Comparison of ENCODE assay signal across 1 cellular context in genomic region chr1:110630770-110631663, GRCh38.
TF ChIP-seq lines count a peak whose summit lies in the region.

No MANE protein-coding gene starts in this region.

TF ChIP-seq in HepG2, 621 proteins besides CTCF, POLR2A, EP300 and RAD21 (continued from another document):
- TF ChIP-seq, protein P1, sequence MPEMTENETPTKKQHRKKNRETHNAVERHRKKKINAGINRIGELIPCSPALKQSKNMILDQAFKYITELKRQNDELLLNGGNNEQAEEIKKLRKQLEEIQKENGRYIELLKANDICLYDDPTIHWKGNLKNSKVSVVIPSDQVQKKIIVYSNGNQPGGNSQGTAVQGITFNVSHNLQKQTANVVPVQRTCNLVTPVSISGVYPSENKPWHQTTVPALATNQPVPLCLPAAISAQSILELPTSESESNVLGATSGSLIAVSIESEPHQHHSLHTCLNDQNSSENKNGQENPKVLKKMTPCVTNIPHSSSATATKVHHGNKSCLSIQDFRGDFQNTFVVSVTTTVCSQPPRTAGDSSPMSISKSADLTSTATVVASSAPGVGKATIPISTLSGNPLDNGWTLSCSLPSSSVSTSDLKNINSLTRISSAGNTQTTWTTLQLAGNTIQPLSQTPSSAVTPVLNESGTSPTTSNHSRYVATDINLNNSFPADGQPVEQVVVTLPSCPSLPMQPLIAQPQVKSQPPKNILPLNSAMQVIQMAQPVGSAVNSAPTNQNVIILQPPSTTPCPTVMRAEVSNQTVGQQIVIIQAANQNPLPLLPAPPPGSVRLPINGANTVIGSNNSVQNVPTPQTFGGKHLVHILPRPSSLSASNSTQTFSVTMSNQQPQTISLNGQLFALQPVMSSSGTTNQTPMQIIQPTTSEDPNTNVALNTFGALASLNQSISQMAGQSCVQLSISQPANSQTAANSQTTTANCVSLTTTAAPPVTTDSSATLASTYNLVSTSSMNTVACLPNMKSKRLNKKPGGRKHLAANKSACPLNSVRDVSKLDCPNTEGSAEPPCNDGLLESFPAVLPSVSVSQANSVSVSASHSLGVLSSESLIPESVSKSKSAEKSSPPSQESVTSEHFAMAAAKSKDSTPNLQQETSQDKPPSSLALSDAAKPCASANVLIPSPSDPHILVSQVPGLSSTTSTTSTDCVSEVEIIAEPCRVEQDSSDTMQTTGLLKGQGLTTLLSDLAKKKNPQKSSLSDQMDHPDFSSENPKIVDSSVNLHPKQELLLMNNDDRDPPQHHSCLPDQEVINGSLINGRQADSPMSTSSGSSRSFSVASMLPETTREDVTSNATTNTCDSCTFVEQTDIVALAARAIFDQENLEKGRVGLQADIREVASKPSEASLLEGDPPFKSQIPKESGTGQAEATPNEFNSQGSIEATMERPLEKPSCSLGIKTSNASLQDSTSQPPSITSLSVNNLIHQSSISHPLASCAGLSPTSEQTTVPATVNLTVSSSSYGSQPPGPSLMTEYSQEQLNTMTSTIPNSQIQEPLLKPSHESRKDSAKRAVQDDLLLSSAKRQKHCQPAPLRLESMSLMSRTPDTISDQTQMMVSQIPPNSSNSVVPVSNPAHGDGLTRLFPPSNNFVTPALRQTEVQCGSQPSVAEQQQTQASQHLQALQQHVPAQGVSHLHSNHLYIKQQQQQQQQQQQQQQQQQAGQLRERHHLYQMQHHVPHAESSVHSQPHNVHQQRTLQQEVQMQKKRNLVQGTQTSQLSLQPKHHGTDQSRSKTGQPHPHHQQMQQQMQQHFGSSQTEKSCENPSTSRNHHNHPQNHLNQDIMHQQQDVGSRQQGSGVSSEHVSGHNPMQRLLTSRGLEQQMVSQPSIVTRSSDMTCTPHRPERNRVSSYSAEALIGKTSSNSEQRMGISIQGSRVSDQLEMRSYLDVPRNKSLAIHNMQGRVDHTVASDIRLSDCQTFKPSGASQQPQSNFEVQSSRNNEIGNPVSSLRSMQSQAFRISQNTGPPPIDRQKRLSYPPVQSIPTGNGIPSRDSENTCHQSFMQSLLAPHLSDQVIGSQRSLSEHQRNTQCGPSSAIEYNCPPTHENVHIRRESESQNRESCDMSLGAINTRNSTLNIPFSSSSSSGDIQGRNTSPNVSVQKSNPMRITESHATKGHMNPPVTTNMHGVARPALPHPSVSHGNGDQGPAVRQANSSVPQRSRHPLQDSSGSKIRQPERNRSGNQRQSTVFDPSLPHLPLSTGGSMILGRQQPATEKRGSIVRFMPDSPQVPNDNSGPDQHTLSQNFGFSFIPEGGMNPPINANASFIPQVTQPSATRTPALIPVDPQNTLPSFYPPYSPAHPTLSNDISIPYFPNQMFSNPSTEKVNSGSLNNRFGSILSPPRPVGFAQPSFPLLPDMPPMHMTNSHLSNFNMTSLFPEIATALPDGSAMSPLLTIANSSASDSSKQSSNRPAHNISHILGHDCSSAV (CRISPR knock-in tag; IDR thresholded peaks at IDR 0.05; ENCODE audit: borderline replicate concordance) = no peak
- TF ChIP-seq ZNF713 (CRISPR knock-in tag; IDR thresholded peaks at IDR 0.05) = no peak
- peak; percentile 62 for TF ChIP-seq SMC3 (IDR thresholded peaks at IDR 0.05; ENCODE audit: low read length)
- TF ChIP-seq, protein P2, sequence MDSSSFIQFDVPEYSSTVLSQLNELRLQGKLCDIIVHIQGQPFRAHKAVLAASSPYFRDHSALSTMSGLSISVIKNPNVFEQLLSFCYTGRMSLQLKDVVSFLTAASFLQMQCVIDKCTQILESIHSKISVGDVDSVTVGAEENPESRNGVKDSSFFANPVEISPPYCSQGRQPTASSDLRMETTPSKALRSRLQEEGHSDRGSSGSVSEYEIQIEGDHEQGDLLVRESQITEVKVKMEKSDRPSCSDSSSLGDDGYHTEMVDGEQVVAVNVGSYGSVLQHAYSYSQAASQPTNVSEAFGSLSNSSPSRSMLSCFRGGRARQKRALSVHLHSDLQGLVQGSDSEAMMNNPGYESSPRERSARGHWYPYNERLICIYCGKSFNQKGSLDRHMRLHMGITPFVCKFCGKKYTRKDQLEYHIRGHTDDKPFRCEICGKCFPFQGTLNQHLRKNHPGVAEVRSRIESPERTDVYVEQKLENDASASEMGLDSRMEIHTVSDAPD (CRISPR knock-in tag; IDR thresholded peaks at IDR 0.05) = no peak
- TF ChIP-seq GABPB1 (CRISPR knock-in tag; IDR thresholded peaks at IDR 0.05) = peak; percentile 31; the same call in 1 of the 2 replicates
TF ChIP-seq in HepG2: peak in this region for 8.
